In the genomic region with DNA sequence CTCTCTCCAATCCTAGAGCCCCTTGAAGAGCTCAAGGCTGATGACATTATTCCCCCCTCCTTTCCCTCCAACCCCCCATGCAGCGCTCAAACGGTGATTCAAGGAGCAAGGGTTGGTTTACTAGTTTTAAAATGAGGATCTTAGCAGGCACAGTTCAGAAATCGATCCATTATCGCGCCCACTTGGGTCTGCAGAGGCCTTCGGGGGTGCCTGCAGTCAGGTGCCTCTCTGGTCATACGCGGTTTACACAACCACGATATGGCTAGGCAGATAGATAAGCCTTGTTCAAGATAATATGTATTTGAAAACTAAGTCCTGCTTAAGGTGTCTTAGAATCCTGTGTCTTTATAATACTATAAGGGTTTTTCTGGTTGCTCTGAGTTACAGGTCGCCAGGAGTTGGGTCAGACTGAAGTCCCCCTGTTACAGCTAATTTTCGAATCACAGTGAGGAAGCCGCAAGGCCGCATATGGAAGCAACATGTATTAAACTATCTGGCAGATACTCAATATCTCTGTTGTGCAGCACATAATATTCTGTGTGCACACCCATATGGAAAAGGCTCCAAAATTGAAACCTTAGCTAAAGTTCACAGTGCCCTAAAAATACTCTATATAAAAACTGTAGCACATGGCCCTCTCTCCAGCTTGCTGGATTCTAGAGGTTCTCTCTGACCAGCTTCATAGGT, we compare ENCODE assay signal across 8 cellular contexts. TPM values are rescaled to one million over a fixed set of nuclear protein-coding genes. Genes with fewer than 3 reads are reported as not detected.
DNase-seq lines count a peak whose midpoint lies in the region; ATAC-seq, FAIRE-seq and TF ChIP-seq lines count a peak whose summit lies in the region.

No MANE protein-coding gene starts in this region.

- peaks cover 0 to 24% of the 10 kb centered on the region in 2 donors for H3K4me1 ChIP-seq in adrenal gland (replicated peaks in 1 of 2)

- intact Hi-C loops in adrenal gland (cut with DNase I) = no loop called here

- no peaks in the 10 kb centered on the region for H3K27me3 ChIP-seq in adrenal gland

- DNase-seq in T-helper 1 cell (no peak), adrenal gland (no peak), substantia nigra (lab: John Stamatoyannopoulos, UW) (peak in 2 of 49 donors; percentile 37 to 53), D341Med (ENCODE audit: low spot score) (no peak)

- peaks cover 2% of the 10 kb centered on the region for H3K4me1 Mint-ChIP-seq in T-helper 1 cell treated with Interleukin-12 subunit alpha and Interleukin-12 subunit beta and Interleukin-4 antibody, amounts not matched to agents 30 μg/mL and 1 μg/mL, for 36 hours (ENCODE audit: low read depth)

- peak overlapping the region; percentile 28 for H3K27ac Mint-ChIP-seq in T-helper 1 cell treated with Interleukin-12 subunit alpha and Interleukin-12 subunit beta and Interleukin-4 antibody, amounts not matched to agents 30 μg/mL and 1 μg/mL, for 36 hours

- peak overlapping the region in 1 of 4 donors; percentile 57 for H3K4me3 ChIP-seq in adrenal gland

- ATAC-seq in GM19467 (IDR thresholded peaks at IDR 0.05; ENCODE audit: unreplicated experiment) = no peak
- ATAC-seq in GM21576 (IDR thresholded peaks at IDR 0.05; ENCODE audit: unreplicated experiment) = no peak

- TF ChIP-seq CTCF in adrenal gland (IDR thresholded peaks at IDR 0.05) = no peak

- H3K4me3 Mint-ChIP-seq in T-helper 1 cell treated with Interleukin-12 subunit alpha and Interleukin-12 subunit beta and Interleukin-4 antibody, amounts not matched to agents 30 μg/mL and 1 μg/mL, for 36 hours = peak overlapping the region; percentile 70

- no peaks in the 10 kb centered on the region for H3K9me3 Mint-ChIP-seq in T-helper 1 cell treated with Interleukin-12 subunit alpha and Interleukin-12 subunit beta and Interleukin-4 antibody, amounts not matched to agents 30 μg/mL and 1 μg/mL, for 36 hours

- peaks cover 2% of the 10 kb centered on the region for H3K36me3 Mint-ChIP-seq in T-helper 1 cell treated with Interleukin-12 subunit alpha and Interleukin-12 subunit beta and Interleukin-4 antibody, amounts not matched to agents 30 μg/mL and 1 μg/mL, for 36 hours (ENCODE audit: low read depth)

- H3K36me3 ChIP-seq in adrenal gland (replicated peaks in 1 of 2) = no peaks in the 10 kb centered on the region

- TF ChIP-seq POLR2A in adrenal gland (IDR thresholded peaks at IDR 0.05) = no peak

- FAIRE-seq in islet of Langerhans (lab: Jason Lieb, UNC) = peak; percentile 88

- no peaks in the 10 kb centered on the region for H3K9me3 ChIP-seq in adrenal gland (replicated peaks in 1 of 3)

- WGBS in adrenal gland, 4 donors = 25 to 32% (median 29%) methylated on average over 13 of the region's 13 CpGs

- peaks cover 85% of the 10 kb centered on the region for H3K27me3 Mint-ChIP-seq in T-helper 1 cell treated with Interleukin-12 subunit alpha and Interleukin-12 subunit beta and Interleukin-4 antibody, amounts not matched to agents 30 μg/mL and 1 μg/mL, for 36 hours (ENCODE audit: low read depth)

- H3K27ac ChIP-seq in adrenal gland (peak overlapping the region; percentile 84 to 95 (median 87)), substantia nigra (ENCODE audit: low read depth, low read length, poor library complexity, severe bottlenecking) (peak overlapping the region; percentile 98)

RNA-seq across cellular contexts. Expression of a gene that starts 10.0 kb away (rescaled TPM):
- total RNA-seq in adrenal gland = 10 to 100 TPM in 7 of 8 donors, 1 to 10 TPM in 1; 9.9 to 62.9 (median 24.3) TPM
- polyA plus RNA-seq in adrenal gland = 10 to 100 TPM; 14.1 to 35.1 (median 15.4) TPM
